8 cellular contexts compared by ENCODE assay signal in genomic region chr3:169772530-169772950, GRCh38. TPM values are rescaled to one million over a fixed set of nuclear protein-coding genes. Genes with fewer than 3 reads are reported as not detected.
DNase-seq lines count a peak whose midpoint lies in the region; ATAC-seq and FAIRE-seq lines count a peak whose summit lies in the region.

No MANE protein-coding gene starts in this region.

- peak overlapping the region; percentile 59 to 83 for H3K4me3 ChIP-seq in small intestine (ENCODE audit: low read depth in 1 of 2, low read length in 2 of 2)

- peak; percentile 28 for ATAC-seq in HG02642 (IDR thresholded peaks at IDR 0.05; ENCODE audit: poor library complexity, unreplicated experiment)

- peaks cover 0 to 6% of the 10 kb centered on the region in 2 donors for H3K4me1 ChIP-seq in small intestine (ENCODE audit: control insufficient read depth in 2 of 2, insufficient read depth in 1 of 2, low read depth in 1 of 2, low read length in 1 of 2)

- WGBS in small intestine, 3 donors = 0 to 1% (median 0%) methylated on average over 11 of the region's 11 CpGs

- no peaks in the 10 kb centered on the region for H3K9me3 ChIP-seq in small intestine (ENCODE audit: control insufficient read depth, low read depth)

- H3K36me3 ChIP-seq in small intestine (ENCODE audit: control insufficient read depth in 2 of 2, insufficient read depth in 2 of 2, low read length in 2 of 2) = peaks cover 1 to 2% of the 10 kb centered on the region in 2 donors

- no peaks in the 10 kb centered on the region for H3K27me3 ChIP-seq in small intestine (ENCODE audit: control insufficient read depth in 2 of 2, insufficient read depth in 2 of 2, low read length in 2 of 2)

- FAIRE-seq in small intestine (lab: Jason Lieb, UNC) = no peak

- peak overlapping the region; percentile 96 to 97 for H3K27ac ChIP-seq in small intestine (ENCODE audit: low read depth in 1 of 2, low read length in 1 of 2)

- DNase-seq in activated gamma-delta T cell treated with anti-CD3 and anti-CD28 coated beads, Interleukin-2, amount 50 U/mL, for 16 hours (ENCODE audit: low read depth) = peak; percentile 45
- DNase-seq in activated gamma-delta T cell (lab: John Stamatoyannopoulos, UW) (no peak), NCI-H1092 treated with DMSO at 0.1 percent for 48 hours (lab: John Stamatoyannopoulos, UW) (peak; percentile 94), SK-N-DZ (ENCODE audit: low spot score) (peak; percentile 93), cerebellar cortex (ENCODE audit: low spot score) (peak; percentile 95), iris pigment epithelial cell (ENCODE audit: low read depth) (peak; percentile 72), small intestine (peak; percentile 67)

RNA-seq across cellular contexts. Expression of gene MYNN, which starts 0.7 kb away (rescaled TPM):
- 17.0 and 19.2 TPM in 2 replicates for polyA plus RNA-seq in SK-N-DZ (2014; cell fraction: cytosol; rRNA removed)
- 22.7 and 29.3 TPM in 2 replicates for polyA plus RNA-seq in SK-N-DZ (2014; cell fraction: nucleus; rRNA removed)
- 10 to 100 TPM in 2 of 3 donors, 1 to 10 TPM in 1; 7.5 to 11.1 (median 10.7) TPM for polyA plus RNA-seq in small intestine

RNA-seq across cellular contexts. Expression of gene ACTRT3, which starts 3.2 kb away (rescaled TPM):
- 1.5 TPM in 2 replicates for polyA plus RNA-seq in SK-N-DZ (2014; cell fraction: cytosol; rRNA removed)
- 0.57 and 0.78 TPM in 2 replicates for polyA plus RNA-seq in SK-N-DZ (2014; cell fraction: nucleus; rRNA removed)
- polyA plus RNA-seq in small intestine = 1 to 10 TPM; 1.3 to 2.0 (median 1.4) TPM

RNA-seq across cellular contexts. Expression of gene TERC, which starts 7.7 kb away (rescaled TPM):
- polyA plus RNA-seq in SK-N-DZ (2014; cell fraction: cytosol; rRNA removed) = 1.1 TPM in 1 of 2 replicates, not detected in the other
- 1.5 and 5.7 TPM in 2 replicates for polyA plus RNA-seq in SK-N-DZ (2014; cell fraction: nucleus; rRNA removed)
- under 1 TPM in 1 of 3 donors, not detected in 2; 0.48 TPM for polyA plus RNA-seq in small intestine

RNA-seq across cellular contexts. Expression of gene LRRIQ4, which starts 40.1 kb away (rescaled TPM):
- polyA plus RNA-seq in SK-N-DZ (2014; cell fraction: cytosol; rRNA removed) = 0.18 TPM in 1 of 2 replicates, not detected in the other
- 0.46 TPM in 1 of 2 replicates, not detected in the other for polyA plus RNA-seq in SK-N-DZ (2014; cell fraction: nucleus; rRNA removed)
- polyA plus RNA-seq in small intestine = not detected

RNA-seq across cellular contexts. Expression of gene LRRC34, which starts 40.2 kb away (rescaled TPM):
- polyA plus RNA-seq in SK-N-DZ (2014; cell fraction: cytosol; rRNA removed) = 11.0 and 12.9 TPM in 2 replicates
- polyA plus RNA-seq in SK-N-DZ (2014; cell fraction: nucleus; rRNA removed) = 38.7 and 44.8 TPM in 2 replicates
- polyA plus RNA-seq in small intestine = 1 to 10 TPM in 1 of 3 donors, under 1 TPM in 1, not detected in 1; 0.94 to 2.2 TPM
